Comparison of ENCODE assay signal across 10 cellular contexts in genomic region chr4:53640576-53641459, GRCh38. TPM values are rescaled to one million over a fixed set of nuclear protein-coding genes. Genes with fewer than 3 reads are reported as not detected.
A peak's percentile ranks its signal among the peaks of the same experiment; 100 is the strongest.
DNase-seq lines count a peak whose midpoint lies in the region; ATAC-seq and TF ChIP-seq lines count a peak whose summit lies in the region.
"Had no signal": no experiment of that assay in that cellular context is flagged by ENCODE, and none has a peak within 500 bp of the region (broad histone marks: within the 10 kb centered on the region; RNA-seq: fewer than 3 reads in every experiment).

No MANE protein-coding gene starts in this region.

- POLR2A ChIA-PET in SK-N-SH (lab: Yijun Ruan, JAX), result no interaction called here

- no peak overlapping the region for H3K27ac ChIP-seq in hepatocyte
- H3K27ac ChIP-seq in SK-N-SH (ENCODE audit: low read depth in 2 of 2, low read length in 1 of 2), result no peak overlapping the region
- H3K27ac ChIP-seq: epithelial cell of prostate had no signal

- H3K9me2 ChIP-seq in hepatocyte (replicated peaks; ENCODE audit: insufficient read depth), result no peaks in the 10 kb centered on the region
- H3K9me2 ChIP-seq in SK-N-SH, result no peaks in the 10 kb centered on the region

- H3K4me2 ChIP-seq in hepatocyte (peak overlapping the region; percentile 2), SK-N-SH (no peak overlapping the region)

- H3K4me1 ChIP-seq in hepatocyte (ENCODE audit: insufficient read depth) (peaks cover 18% of the 10 kb centered on the region), SK-N-SH (ENCODE audit: control insufficient read depth in 1 of 2, insufficient read depth in 2 of 2, low read depth in 1 of 2, low read length in 1 of 2) (peaks cover 0 to 8% of the 10 kb centered on the region in 2 experiments; a peak in 1 of 4 replicates)

- ATAC-seq in GM18499 (IDR thresholded peaks at IDR 0.05; ENCODE audit: insufficient read depth, unreplicated experiment) (peak; percentile 74), GM21423 (IDR thresholded peaks at IDR 0.05; ENCODE audit: unreplicated experiment) (peak; percentile 75), HG03457 (IDR thresholded peaks at IDR 0.05; ENCODE audit: unreplicated experiment) (peak; percentile 66)

- no peaks in the 10 kb centered on the region for H3F3A ChIP-seq in SK-N-SH (replicated peaks; ENCODE audit: insufficient read depth)

- DNase-seq in hepatocyte (ENCODE audit: low spot score) (no peak), GM03348 (ENCODE audit: low spot score) (no peak), UCSD-AML1 (lab: John Stamatoyannopoulos, UW; ENCODE audit: unreplicated experiment) (no peak), SK-N-SH (no peak)
- no peak for DNase-seq in stimulated activated CD4-positive, alpha-beta T cell treated with anti-CD3 and anti-CD28 coated beads, Interleukin-2, amount 100 ng/mL, for 48 hours

- WGBS in hepatocyte (ENCODE audit: low lambda C conversion rate, missing lambda C conversion rate), result 51% methylated on average over 10 of the region's 10 CpGs
- WGBS in SK-N-SH (ENCODE audit: low lambda C conversion rate), result 91% methylated on average over 8 of the region's 10 CpGs

- TF ChIP-seq RAD21 in SK-N-SH (IDR thresholded peaks at IDR 0.05; ENCODE audit: low read length), result no peak

- CTCF ChIA-PET in SK-N-SH (lab: Yijun Ruan, JAX), result interaction anchor here (1.2 to 1.5 kb wide), 2 partner anchors 11 to 592 kb away, joined by 4 read pairs; no protein-coding TSS in a partner anchor

- TF ChIP-seq EP300 in SK-N-SH (IDR thresholded peaks at IDR 0.05; ENCODE audit: borderline replicate concordance in 1 of 2, low read depth in 1 of 2, low read length in 1 of 2), result no peak

- H3K9me3 ChIP-seq in hepatocyte (ENCODE audit: low read depth) (no peaks in the 10 kb centered on the region), SK-N-SH (no peaks in the 10 kb centered on the region)

- TF ChIP-seq CTCF in hepatocyte (IDR thresholded peaks at IDR 0.05; ENCODE audit: poor library complexity) (no peak), SK-N-SH (IDR thresholded peaks at IDR 0.05) (no peak)

- no peaks in the 10 kb centered on the region for H3K79me2 ChIP-seq in hepatocyte
- H3K79me2 ChIP-seq in SK-N-SH (ENCODE audit: insufficient read depth), result no peaks in the 10 kb centered on the region

- H2AFZ ChIP-seq in hepatocyte, result no peak overlapping the region
- no peak overlapping the region for H2AFZ ChIP-seq in SK-N-SH (ENCODE audit: low read depth)

- H4K20me1 ChIP-seq in hepatocyte (ENCODE audit: insufficient read depth, poor library complexity, severe bottlenecking), result no peaks in the 10 kb centered on the region
- no peaks in the 10 kb centered on the region for H4K20me1 ChIP-seq in SK-N-SH (ENCODE audit: insufficient read depth)

- H3K4me3 ChIP-seq in hepatocyte (no peak overlapping the region), SK-N-SH (ENCODE audit: low read depth in 2 of 2, low read length in 1 of 2) (no peak overlapping the region)

- H3K36me3 ChIP-seq in hepatocyte (replicated peaks; ENCODE audit: insufficient read depth, low read depth), result no peaks in the 10 kb centered on the region
- no peaks in the 10 kb centered on the region for H3K36me3 ChIP-seq in SK-N-SH (replicated peaks in 1 of 2; ENCODE audit: control insufficient read depth in 1 of 2, insufficient read depth in 2 of 2, low read length in 1 of 2)

- no peak overlapping the region for H3K9ac ChIP-seq in SK-N-SH

- H3K27me3 ChIP-seq in hepatocyte (no peaks in the 10 kb centered on the region), SK-N-SH (ENCODE audit: insufficient read depth) (no peaks in the 10 kb centered on the region)

TF ChIP-seq in SK-N-SH, 30 proteins besides CTCF, POLR2A, EP300 and RAD21:
- TF ChIP-seq JUND (IDR thresholded peaks at IDR 0.05) (no peak), NFIC (IDR thresholded peaks at IDR 0.05; ENCODE audit: borderline replicate concordance) (no peak), GABPA (IDR thresholded peaks at IDR 0.05; ENCODE audit: low read depth) (no peak), TCF12 (IDR thresholded peaks at IDR 0.05) (no peak)
TF ChIP-seq in SK-N-SH: peak in this region for 0.

RNA-seq across cellular contexts. Expression of gene LNX1, which starts 49.5 kb away (rescaled TPM):
- 16.7 and 20.8 TPM in 2 replicates for total RNA-seq in hepatocyte
- polyA plus RNA-seq in hepatocyte (7.3 and 8.4 TPM in 2 replicates), SK-N-SH (2012; rRNA removed) (0.16 and 0.19 TPM in 2 replicates)
- 0.12 and 0.27 TPM in 2 replicates for polyA plus RNA-seq in SK-N-SH (2012; cell fraction: cytosol; rRNA removed)
- polyA plus RNA-seq in SK-N-SH (2012; cell fraction: nucleus; rRNA removed), result 0.08 and 0.25 TPM in 2 replicates
- total RNA-seq: neural crest cell had no signal
